Comparison of ENCODE assay signal across 8 cellular contexts in the genomic region with DNA sequence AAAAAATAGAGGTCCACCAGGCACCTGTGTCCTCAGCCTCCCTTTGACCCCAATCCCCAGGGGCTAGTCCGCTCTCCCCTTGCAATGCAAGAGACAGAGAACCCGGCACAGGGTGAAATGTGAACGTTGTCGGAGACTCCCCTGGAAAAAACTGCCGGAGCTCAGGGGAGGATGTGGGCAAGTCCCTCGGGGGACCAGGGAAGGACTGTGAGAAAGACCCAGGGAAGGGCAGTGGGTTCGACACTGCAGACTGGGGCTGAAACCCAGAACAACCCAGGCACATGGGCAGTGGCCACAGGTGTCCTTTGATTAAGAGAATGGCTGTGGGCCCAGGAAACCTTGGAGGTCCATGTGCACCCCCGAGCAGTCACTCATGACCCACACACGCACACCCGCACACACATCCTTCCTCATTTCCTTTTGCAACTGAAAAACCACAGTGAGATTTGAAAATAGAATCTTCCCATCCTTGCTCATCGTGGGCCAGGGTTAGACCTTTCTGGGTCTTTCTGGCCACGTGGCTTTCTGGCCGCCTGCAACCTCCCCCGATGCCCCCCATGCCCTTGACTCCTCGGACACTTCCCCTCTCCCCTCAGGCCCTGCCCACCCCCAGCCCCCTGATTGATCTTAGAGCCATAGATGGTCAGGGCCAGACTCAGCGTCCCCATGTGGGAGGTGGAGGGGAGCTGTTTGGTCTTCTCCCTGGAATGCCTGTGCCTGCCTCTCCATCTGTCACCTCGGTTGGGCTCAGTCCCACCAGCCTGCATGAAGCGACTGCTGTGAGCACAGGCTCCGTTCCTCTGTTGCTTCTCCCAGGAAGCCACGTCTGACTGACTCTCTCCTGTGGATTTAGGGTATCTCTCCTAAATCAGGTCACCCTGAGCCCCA. TPM values are rescaled to one million over a fixed set of nuclear protein-coding genes. Genes with fewer than 3 reads are reported as not detected.
DNase-seq lines count a peak whose midpoint lies in the region; ATAC-seq, FAIRE-seq and TF ChIP-seq lines count a peak whose summit lies in the region.

No MANE protein-coding gene starts in this region.

- H3K79me2 ChIP-seq in OCI-LY7 (ENCODE audit: insufficient read depth, low read depth, low read length) = no peaks in the 10 kb centered on the region

- peak; percentile 97 for FAIRE-seq in GM18507 (lab: Jason Lieb, UNC)

- peaks cover 58% of the 10 kb centered on the region for H3K4me1 ChIP-seq in OCI-LY7 (ENCODE audit: insufficient read depth, low read length, poor library complexity, severe bottlenecking)
- no peaks in the 10 kb centered on the region for H3K4me1 ChIP-seq in naive thymus-derived CD4-positive, alpha-beta T cell (ENCODE audit: control insufficient read depth in 2 of 2, insufficient read depth in 2 of 2, low read length in 2 of 2)

- H3K9me3 Mint-ChIP-seq in naive thymus-derived CD4-positive, alpha-beta T cell = no peaks in the 10 kb centered on the region

- H2AFZ ChIP-seq in OCI-LY7 (ENCODE audit: low read length) = no peak overlapping the region

- H3K27me3 Mint-ChIP-seq in naive thymus-derived CD4-positive, alpha-beta T cell = no peaks in the 10 kb centered on the region

- peaks cover 0 to 9% (median 0%) of the 10 kb centered on the region in 5 donors for H3K36me3 Mint-ChIP-seq in naive thymus-derived CD4-positive, alpha-beta T cell

- H3K9me2 ChIP-seq in OCI-LY7 (ENCODE audit: insufficient read depth, low read length) = no peaks in the 10 kb centered on the region

- H3K4me3 Mint-ChIP-seq in naive thymus-derived CD4-positive, alpha-beta T cell = peak overlapping the region; percentile 44 to 75 (median 59)

- no peaks in the 10 kb centered on the region for H3K9me3 ChIP-seq in OCI-LY7 (ENCODE audit: low read length)
- H3K9me3 ChIP-seq in naive thymus-derived CD4-positive, alpha-beta T cell (ENCODE audit: control insufficient read depth in 2 of 3, low read length in 3 of 3) = no peaks in the 10 kb centered on the region

- peaks cover 11 to 33% (median 18%) of the 10 kb centered on the region in 7 donors for H3K4me1 Mint-ChIP-seq in naive thymus-derived CD4-positive, alpha-beta T cell

- peak overlapping the region; percentile 56 for H3K4me2 ChIP-seq in OCI-LY7 (ENCODE audit: low read length)

- intact Hi-C loops in OCI-LY7 (cut with micrococcal nuclease; ENCODE audit: unreplicated experiment) = loop anchor here (10.0 kb wide), 1 partner anchor 247 kb away; no protein-coding TSS in a partner anchor
- intact Hi-C loops in naive thymus-derived CD4-positive, alpha-beta T cell (cut with micrococcal nuclease) = no loop called here

- no peak for TF ChIP-seq CTCF in OCI-LY7 (conservative IDR thresholded peaks at IDR 0.05; ENCODE audit: low read length)

- peak overlapping the region; percentile 4 for H3K4me3 ChIP-seq in OCI-LY7 (ENCODE audit: low read depth, low read length, poor library complexity, severe bottlenecking)
- H3K4me3 ChIP-seq in naive thymus-derived CD4-positive, alpha-beta T cell (ENCODE audit: low read length) = no peak overlapping the region

- no peaks in the 10 kb centered on the region for H4K20me1 ChIP-seq in OCI-LY7 (ENCODE audit: insufficient read depth, low read length)

- BruUV-seq in OCI-LY7 (replicated peaks; lab: Mats Ljungman, UMichigan) = TSS peak; percentile 72

- POLR2A ChIA-PET in OCI-LY7 (lab: Charles Lee) = interaction anchor here (0.5 to 1.0 kb wide), 6 partner anchors 8 to 126 kb away, joined by 3 to 9 read pairs (median 4); a partner anchor contains a TSS
- POLR2A ChIA-PET in naive thymus-derived CD4-positive, alpha-beta T cell (lab: Charles Lee) = no interaction called here

- no peaks in the 10 kb centered on the region for H3K27me3 ChIP-seq in naive thymus-derived CD4-positive, alpha-beta T cell (ENCODE audit: control insufficient read depth in 2 of 2, insufficient read depth in 2 of 2, low read length in 2 of 2)

- peaks cover 13% of the 10 kb centered on the region for H3K36me3 ChIP-seq in OCI-LY7 (ENCODE audit: insufficient read depth, low read length)
- H3K36me3 ChIP-seq in naive thymus-derived CD4-positive, alpha-beta T cell (ENCODE audit: control insufficient read depth in 2 of 3, insufficient read depth in 3 of 3, low read length in 3 of 3) = no peaks in the 10 kb centered on the region

- ATAC-seq in HG02642 (IDR thresholded peaks at IDR 0.05; ENCODE audit: poor library complexity, unreplicated experiment) = peak; percentile 50
- ATAC-seq in naive thymus-derived CD4-positive, alpha-beta T cell = peak; percentile 79
- ATAC-seq in GM21526 (IDR thresholded peaks at IDR 0.05; ENCODE audit: low FRiP score, unreplicated experiment) = no peak

- H3K27ac ChIP-seq in OCI-LY7 (ENCODE audit: low read depth, low read length, poor library complexity, severe bottlenecking) = peak overlapping the region; percentile 66
- no peak overlapping the region for H3K27ac ChIP-seq in naive thymus-derived CD4-positive, alpha-beta T cell (ENCODE audit: low read depth, low read length)

- CTCF ChIA-PET in OCI-LY7 (lab: Charles Lee; ENCODE audit: unreplicated experiment) = interaction anchor here (0.6 to 1.0 kb wide), 4 partner anchors 8 to 479 kb away, joined by 3 to 7 read pairs (median 4); a partner anchor contains a TSS
- CTCF ChIA-PET in naive thymus-derived CD4-positive, alpha-beta T cell (lab: Charles Lee) = interaction anchor here (0.6 to 1.4 kb wide), 3 partner anchors 11 to 183 kb away, joined by 4 to 6 read pairs (median 4); no protein-coding TSS in a partner anchor

- DNase-seq in GM18507 (ENCODE audit: extremely low spot score, insufficient read length, low read depth) (peak; percentile 28), OCI-LY7 (ENCODE audit: low spot score) (peak; percentile 68), HCEC 1CT (no peak)
- no peak for DNase-seq in naive thymus-derived CD4-positive, alpha-beta T cell
- DNase-seq in stimulated activated CD4-positive, alpha-beta T cell treated with anti-CD3 and anti-CD28 coated beads, Interleukin-2, amount 100 ng/mL, for 48 hours = no peak
- no peak for DNase-seq in stimulated activated CD4-positive, alpha-beta T cell treated with anti-CD3 and anti-CD28 coated beads, Interleukin-12 subunit alpha, Interleukin-12 subunit beta, amount 100 ng/mL, for 4 hours

- peak overlapping the region in 3 of 9 donors; percentile 24 to 89 (median 51) for H3K27ac Mint-ChIP-seq in naive thymus-derived CD4-positive, alpha-beta T cell

RNA-seq across cellular contexts. Expression of a gene that starts 7.9 kb away (rescaled TPM):
- total RNA-seq in OCI-LY7 (2014; rRNA removed; shearing (Covaris generic)) = 41.1 and 48.3 TPM in 2 replicates
- total RNA-seq in OCI-LY7 (2022) = 79.1 and 93.8 TPM in 2 replicates
- 10 to 100 TPM in 3 of 5 experiments, 1 to 10 TPM in 2; 2.6 to 67.0 (median 10.5) TPM for total RNA-seq in naive thymus-derived CD4-positive, alpha-beta T cell
- polyA plus RNA-seq in naive thymus-derived CD4-positive, alpha-beta T cell = 1 to 10 TPM in 1 of 2 donors, under 1 TPM in 1; 0.69 to 1.5 TPM

RNA-seq across cellular contexts. Expression of a gene that starts 36.5 kb away (rescaled TPM):
- total RNA-seq in OCI-LY7 (2014; rRNA removed; shearing (Covaris generic)) = 71.3 and 77.4 TPM in 2 replicates
- 77.8 and 79.2 TPM in 2 replicates for total RNA-seq in OCI-LY7 (2022)
- total RNA-seq in naive thymus-derived CD4-positive, alpha-beta T cell = 10 to 100 TPM; 12.0 to 51.7 (median 15.2) TPM
- 10 to 100 TPM; 21.4 to 23.7 TPM for polyA plus RNA-seq in naive thymus-derived CD4-positive, alpha-beta T cell

RNA-seq across cellular contexts. Expression of a gene that starts 43.5 kb away (rescaled TPM):
- total RNA-seq in OCI-LY7 (2014; rRNA removed; shearing (Covaris generic)) = 202 and 231 TPM in 2 replicates
- 329 and 345 TPM in 2 replicates for total RNA-seq in OCI-LY7 (2022)
- 100 to 1,000 TPM; 163 to 284 (median 223) TPM for total RNA-seq in naive thymus-derived CD4-positive, alpha-beta T cell
- 100 to 1,000 TPM; 256 to 280 TPM for polyA plus RNA-seq in naive thymus-derived CD4-positive, alpha-beta T cell

Comparison
In these comparisons a context has a peak if more than half of its experiments do, and no peak if none do; other contexts are left out.
1. DNase-seq: peak in GM18507 (single experiment) and OCI-LY7 (single experiment); none in naive thymus-derived CD4-positive, alpha-beta T cell (0 of 9), stimulated activated CD4-positive, alpha-beta T cell treated with anti-CD3 and anti-CD28 coated beads, Interleukin-2, amount 100 ng/mL, for 48 hours (0 of 2), HCEC 1CT (single experiment) and stimulated activated CD4-positive, alpha-beta T cell treated with anti-CD3 and anti-CD28 coated beads, Interleukin-12 subunit alpha, Interleukin-12 subunit beta, amount 100 ng/mL, for 4 hours (single experiment).